In genomic region chr19:386632-387301, GRCh38 we compare ENCODE assay signal across 12 cellular contexts. TPM values are rescaled to one million over a fixed set of nuclear protein-coding genes. Genes with fewer than 3 reads are reported as not detected.
DNase-seq lines count a peak whose midpoint lies in the region; ATAC-seq and TF ChIP-seq lines count a peak whose summit lies in the region.
"Not testable (repeated sequence)": the region's sequence is repeated elsewhere in the genome, so short reads cannot be mapped to it uniquely, and the experiment has no call there.
"Had no signal": no experiment of that assay in that cellular context is flagged by ENCODE, and none has a peak within 500 bp of the region (broad histone marks: within the 10 kb centered on the region; RNA-seq: fewer than 3 reads in every experiment).

No MANE protein-coding gene starts in this region.

- POLR2A ChIA-PET in WTC11 (lab: Charles Lee), result not testable (repeated sequence)

- not testable (repeated sequence) for H3K9me2 ChIP-seq in GM23248 (ENCODE audit: insufficient read depth)

- CTCF ChIA-PET in WTC11 (lab: Charles Lee), result interaction anchor here (1.0 kb wide), 1 partner anchor 124 kb away, joined by 4 read pairs; no protein-coding TSS in a partner anchor

- H3K27ac Mint-ChIP-seq in WTC11; neural crest cell (ENCODE audit: unreplicated experiment): not testable (repeated sequence)
- H3K27ac Mint-ChIP-seq in endodermal cell, result peak overlapping the region; percentile 92

- not testable (repeated sequence) for H3K9me3 ChIP-seq in GM23248 (ENCODE audit: low read depth); endodermal cell (ENCODE audit: control insufficient read depth, low read length); iPS-20b (ENCODE audit: insufficient read depth, low read depth, low read length); thyroid gland

- H3K9me3 Mint-ChIP-seq in WTC11, endodermal cell, neural crest cell: not testable (repeated sequence)

- not testable (repeated sequence) for H4K20me1 ChIP-seq in GM23248 (ENCODE audit: insufficient read depth)

- H3K4me2 ChIP-seq in GM23248 (ENCODE audit: unreplicated experiment), result not testable (repeated sequence)

- not testable (repeated sequence) for H3K27ac ChIP-seq in GM23248; endodermal cell (ENCODE audit: low read depth, low read length); iPS-20b (ENCODE audit: low read length); thyroid gland

- H3K4me1 Mint-ChIP-seq in WTC11, result peaks cover 28% of the 10 kb centered on the region
- peaks cover 38% of the 10 kb centered on the region for H3K4me1 Mint-ChIP-seq in endodermal cell
- peaks cover 31% of the 10 kb centered on the region for H3K4me1 Mint-ChIP-seq in neural crest cell

- DNase-seq in GM23248 (peak; percentile 26), NCI-H1417 (lab: John Stamatoyannopoulos, UW) (peak in 2 of 3 experiments; percentile 53 to 60), NCI-H82 (lab: John Stamatoyannopoulos, UW) (peak; percentile 78), endodermal cell (peak; percentile 90), thyroid gland (peak; percentile 58 to 85)
- not testable (repeated sequence) for DNase-seq in WTC11 (ENCODE audit: low spot score); neural crest cell (ENCODE audit: low read depth, low spot score)

- H3K9ac ChIP-seq in GM23248; endodermal cell (ENCODE audit: extremely low read depth, low read length, poor library complexity, severe bottlenecking); iPS-20b (ENCODE audit: low read depth, low read length): not testable (repeated sequence)

- 13 to 16% methylated on average over 17 to 20 of the region's 22 CpGs for WGBS in GM23248 (ENCODE audit: low coverage in 1 of 2, low lambda C conversion rate in 2 of 2, missing lambda C conversion rate in 2 of 2), 2 experiments
- WGBS in endodermal cell (ENCODE audit: insufficient coverage in 1 of 2, insufficient read length in 1 of 2), 2 experiments, result 28% methylated on average over 13 of the region's 22 CpGs; no CpG with 5 or more reads in 1 of the 2 experiments
- 24 to 38% methylated on average over 11 to 20 of the region's 22 CpGs for WGBS in thyroid gland, 2 donors

- H2AFZ ChIP-seq in GM23248, result not testable (repeated sequence)

- not testable (repeated sequence) for TF ChIP-seq POLR2A in thyroid gland (IDR thresholded peaks at IDR 0.05)

- not testable (repeated sequence) for ATAC-seq in WTC11

- not testable (repeated sequence) for H3F3A ChIP-seq in GM23248 (ENCODE audit: insufficient read depth)

- not testable (repeated sequence) for TF ChIP-seq CTCF in WTC11 (IDR thresholded peaks at IDR 0.05); endodermal cell (conservative IDR thresholded peaks at IDR 0.05); neural crest cell (conservative IDR thresholded peaks at IDR 0.05); thyroid gland (IDR thresholded peaks at IDR 0.05)

- in situ Hi-C loops in GM23248 (cut with MboI), result not testable (repeated sequence)

- peaks cover 20% of the 10 kb centered on the region; the same call in 1 of the 2 replicates for H3K27me3 ChIP-seq in GM23248 (replicated peaks; ENCODE audit: insufficient read depth)
- H3K27me3 ChIP-seq in endodermal cell (ENCODE audit: control insufficient read depth, insufficient read depth, low read length, poor library complexity, severe bottlenecking); iPS-20b (ENCODE audit: insufficient read depth, low read length); thyroid gland: not testable (repeated sequence)

- peak overlapping the region; percentile 18; the same call in 1 of the 2 replicates for H3K4me3 Mint-ChIP-seq in WTC11
- peak overlapping the region; percentile 32 for H3K4me3 Mint-ChIP-seq in endodermal cell
- H3K4me3 Mint-ChIP-seq in neural crest cell, result peak overlapping the region; percentile 23

- not testable (repeated sequence) for H3K4me1 ChIP-seq in GM23248 (ENCODE audit: insufficient read depth); endodermal cell (ENCODE audit: control insufficient read depth, insufficient read depth, low read length); iPS-20b (ENCODE audit: insufficient read depth, low read length)
- peaks cover 7 to 24% of the 10 kb centered on the region in 2 donors for H3K4me1 ChIP-seq in thyroid gland

- H3K27me3 Mint-ChIP-seq in WTC11 (ENCODE audit: low read depth), result peaks cover 12% of the 10 kb centered on the region
- peaks cover 11% of the 10 kb centered on the region for H3K27me3 Mint-ChIP-seq in endodermal cell (ENCODE audit: insufficient read depth)
- H3K27me3 Mint-ChIP-seq in neural crest cell (ENCODE audit: low read depth), result not testable (repeated sequence)

- not testable (repeated sequence) for H3K4me3 ChIP-seq in GM23248; endodermal cell (ENCODE audit: low read length); thyroid gland (replicated peaks in 1 of 3)
- 0 out of 2 replicates have a peak overlapping the region, but pooled peaks have one; percentile 7 for H3K4me3 ChIP-seq in iPS-20b (ENCODE audit: low read length)

- H3K36me3 Mint-ChIP-seq in WTC11; endodermal cell (ENCODE audit: low read depth); neural crest cell (ENCODE audit: low read depth): not testable (repeated sequence)

- not testable (repeated sequence) for H3K79me2 ChIP-seq in GM23248 (ENCODE audit: insufficient read depth)

- H3K36me3 ChIP-seq in GM23248 (ENCODE audit: low read depth); endodermal cell (ENCODE audit: control insufficient read depth, insufficient read depth, low read length); iPS-20b (ENCODE audit: insufficient read depth, low read depth, low read length); thyroid gland: not testable (repeated sequence)

- intact Hi-C loops in thyroid gland (cut with DNase I), result not testable (repeated sequence)

RNA-seq across cellular contexts. Expression of gene C2CD4C, which starts 22.2 kb away (rescaled TPM):
- total RNA-seq in GM23248 (2014; rRNA removed; shearing (Covaris generic)), result 0.32 TPM in 1 of 2 replicates, not detected in the other
- 0.05 TPM in 1 of 2 replicates, not detected in the other for polyA plus RNA-seq in GM23248 (2016; fragmentation: Nextera tagmentation; extraction: Ambion mirVana)
- total RNA-seq in WTC11 (2021), result 6.6 to 9.8 TPM (median 7.9 TPM) in 3 replicates
- 10 to 100 TPM in 1 of 2 donors, 1 to 10 TPM in 1; 5.6 to 25.0 TPM for total RNA-seq in endodermal cell
- 20.2 TPM for polyA plus RNA-seq in endodermal cell (2013, experiment 1 of 2)
- 16.2 TPM for polyA plus RNA-seq in endodermal cell (2013, experiment 2 of 2)
- total RNA-seq in neural crest cell, result 5.6 and 6.7 TPM in 2 replicates
- total RNA-seq in thyroid gland, result 10 to 100 TPM in 1 of 4 donors, 1 to 10 TPM in 2, under 1 TPM in 1; 0.54 to 14.7 (median 4.9) TPM
- total RNA-seq: CD8-positive, alpha-beta memory T cell; Daoy; M059J had no signal
- polyA plus RNA-seq: CD8-positive, alpha-beta memory T cell; IgD-negative memory B cell had no signal

RNA-seq across cellular contexts. Expression of gene MIER2, which starts 42.2 kb away (rescaled TPM):
- 11.8 and 27.8 TPM in 2 replicates for total RNA-seq in GM23248 (2014; rRNA removed; shearing (Covaris generic))
- 28.6 and 30.7 TPM in 2 replicates for polyA plus RNA-seq in GM23248 (2016; fragmentation: Nextera tagmentation; extraction: Ambion mirVana)
- total RNA-seq in WTC11 (2021), result 56.3 to 63.6 TPM (median 60.9 TPM) in 3 replicates
- total RNA-seq in endodermal cell, result 10 to 100 TPM; 50.5 to 51.3 TPM
- 42.8 TPM for polyA plus RNA-seq in endodermal cell (2013, experiment 1 of 2)
- polyA plus RNA-seq in endodermal cell (2013, experiment 2 of 2), result 45.0 TPM
- 43.8 and 45.8 TPM in 2 replicates for total RNA-seq in neural crest cell
- total RNA-seq in thyroid gland, result 10 to 100 TPM in 2 of 4 donors, 1 to 10 TPM in 2; 9.0 to 20.1 (median 11.2) TPM
